8 cellular contexts compared by ENCODE assay signal in the genomic region with DNA sequence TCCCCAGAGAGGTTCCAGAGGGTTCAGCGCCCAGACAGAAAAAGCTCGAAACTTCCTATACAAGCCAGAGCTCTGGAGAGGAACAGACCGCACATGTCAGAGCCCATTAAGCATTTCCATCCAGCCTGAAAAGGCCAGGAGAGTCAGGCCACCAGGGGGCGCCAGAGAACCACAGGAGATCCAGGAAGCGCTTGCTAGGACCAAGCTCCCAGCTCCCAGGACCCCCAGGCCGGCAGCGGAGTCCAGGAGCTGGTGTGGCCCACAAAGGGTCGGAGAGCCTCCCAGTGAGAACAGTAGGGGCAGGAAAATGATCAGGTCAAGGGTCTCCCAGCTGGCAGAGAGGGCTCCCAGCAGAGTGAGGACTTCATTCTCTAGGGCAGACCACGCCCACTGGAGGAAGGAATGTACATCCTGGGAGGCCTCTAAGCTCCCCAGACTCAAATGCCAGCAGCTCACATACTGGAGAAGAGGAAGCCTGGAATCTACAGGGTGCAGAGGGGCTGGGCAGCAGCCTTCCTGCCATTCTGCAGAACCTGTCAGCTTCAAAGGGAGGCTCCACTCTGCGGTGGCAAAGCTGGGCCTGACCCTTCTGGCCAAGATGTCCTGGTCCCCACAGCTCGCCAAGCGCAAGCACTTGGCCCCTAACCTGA. TPM values are rescaled to one million over a fixed set of nuclear protein-coding genes. Genes with fewer than 3 reads are reported as not detected.
DNase-seq lines count a peak whose midpoint lies in the region; ATAC-seq and TF ChIP-seq lines count a peak whose summit lies in the region.

No MANE protein-coding gene starts in this region.

- peaks cover 12% of the 10 kb centered on the region for H3K4me1 ChIP-seq in hepatocyte (ENCODE audit: insufficient read depth)
- H3K4me1 ChIP-seq in aorta (ENCODE audit: control insufficient read depth in 1 of 2, insufficient read depth in 2 of 2, low read length in 2 of 2) = no peaks in the 10 kb centered on the region

- peak overlapping the region; percentile 84 for H3K27ac Mint-ChIP-seq in T-helper 2 cell treated with Interferon-gamma antibody and Interleukin-4, amounts not matched to agents 5 μg/mL and 100 μg/mL, for 36 hours

- intact Hi-C loops in aorta (cut with DNase I) = loop anchor here (2.0 kb wide), 1 partner anchor 244 kb away; no protein-coding TSS in a partner anchor

- peak; percentile 100 for TF ChIP-seq CTCF in hepatocyte (IDR thresholded peaks at IDR 0.05; ENCODE audit: poor library complexity)

- H2AFZ ChIP-seq in hepatocyte = peak overlapping the region; percentile 58

- WGBS in hepatocyte (ENCODE audit: low lambda C conversion rate, missing lambda C conversion rate) = 29% methylated on average over 12 of the region's 12 CpGs
- WGBS in aorta, 2 donors = 24 to 25% methylated on average over 12 of the region's 12 CpGs

- no peaks in the 10 kb centered on the region for H3K9me3 ChIP-seq in hepatocyte (ENCODE audit: low read depth)
- no peaks in the 10 kb centered on the region for H3K9me3 ChIP-seq in aorta (ENCODE audit: control insufficient read depth, low read length)

- peak overlapping the region; percentile 39 for H3K4me3 Mint-ChIP-seq in T-helper 2 cell treated with Interferon-gamma antibody and Interleukin-4, amounts not matched to agents 5 μg/mL and 100 μg/mL, for 36 hours

- peak; percentile 87 for ATAC-seq in aorta (ENCODE audit: low FRiP score)

- H3K4me1 Mint-ChIP-seq in T-helper 2 cell treated with Interferon-gamma antibody and Interleukin-4, amounts not matched to agents 5 μg/mL and 100 μg/mL, for 36 hours (ENCODE audit: low read depth) = peaks cover 9% of the 10 kb centered on the region

- peaks cover 4% of the 10 kb centered on the region for H3K27me3 Mint-ChIP-seq in T-helper 2 cell treated with Interferon-gamma antibody and Interleukin-4, amounts not matched to agents 5 μg/mL and 100 μg/mL, for 36 hours (ENCODE audit: low read depth)

- no peaks in the 10 kb centered on the region for H3K9me3 Mint-ChIP-seq in T-helper 2 cell treated with Interferon-gamma antibody and Interleukin-4, amounts not matched to agents 5 μg/mL and 100 μg/mL, for 36 hours

- H3K36me3 Mint-ChIP-seq in T-helper 2 cell treated with Interferon-gamma antibody and Interleukin-4, amounts not matched to agents 5 μg/mL and 100 μg/mL, for 36 hours (ENCODE audit: low read depth) = no peaks in the 10 kb centered on the region

- H3K79me2 ChIP-seq in hepatocyte = no peaks in the 10 kb centered on the region

- DNase-seq in SIG-M5 treated with dmso at 0.1 percent for 504 hours (lab: John Stamatoyannopoulos, UW; ENCODE audit: unreplicated experiment) (peak; percentile 67), SIG-M5 (lab: John Stamatoyannopoulos, UW) (no peak), NCI-H1930 (lab: John Stamatoyannopoulos, UW) (peak; percentile 72 to 85), anterior cingulate cortex (lab: John Stamatoyannopoulos, UW) (peak in 57 of 58 donors; percentile 25 to 98 (median 77)), hepatocyte (ENCODE audit: low spot score) (peak; percentile 95), retina (peak; percentile 97), aorta (peak; percentile 95 to 99)
- peak; percentile 83 for DNase-seq in T-helper 2 cell treated with Interferon-gamma antibody and Interleukin-4, amounts not matched to agents 5 μg/mL and 100 μg/mL, for 36 hours (ENCODE audit: low spot score)

- H3K36me3 ChIP-seq in hepatocyte (replicated peaks; ENCODE audit: insufficient read depth, low read depth) = no peaks in the 10 kb centered on the region
- peaks cover 0 to 2% of the 10 kb centered on the region in 2 donors for H3K36me3 ChIP-seq in aorta (ENCODE audit: control insufficient read depth in 1 of 2, insufficient read depth in 2 of 2, low read length in 1 of 2)

- peak overlapping the region; percentile 53 for H3K27ac ChIP-seq in hepatocyte
- no peak overlapping the region for H3K27ac ChIP-seq in aorta (ENCODE audit: low read depth in 1 of 2, low read length in 2 of 2)

- peak overlapping the region; percentile 70 for H3K4me2 ChIP-seq in hepatocyte

- no peaks in the 10 kb centered on the region for H3K27me3 ChIP-seq in hepatocyte
- no peaks in the 10 kb centered on the region for H3K27me3 ChIP-seq in aorta (ENCODE audit: control insufficient read depth in 1 of 2, insufficient read depth in 2 of 2, low read length in 1 of 2)

- no peaks in the 10 kb centered on the region for H4K20me1 ChIP-seq in hepatocyte (ENCODE audit: insufficient read depth, poor library complexity, severe bottlenecking)

- no peaks in the 10 kb centered on the region for H3K9me2 ChIP-seq in hepatocyte (replicated peaks; ENCODE audit: insufficient read depth)

- no peak overlapping the region for H3K4me3 ChIP-seq in hepatocyte
- no peak overlapping the region for H3K4me3 ChIP-seq in aorta (ENCODE audit: low read length in 2 of 2)

RNA-seq across cellular contexts. Expression of gene MEI1, which starts 2.1 kb away (rescaled TPM):
- total RNA-seq in hepatocyte = not detected in 2 replicates
- polyA plus RNA-seq in hepatocyte = 0.18 and 2.4 TPM in 2 replicates
- total RNA-seq in aorta = 1 to 10 TPM; 1.4 to 2.0 TPM
- under 1 TPM in 1 of 2 donors, not detected in 1; 0.49 TPM for polyA plus RNA-seq in aorta

RNA-seq across cellular contexts. Expression of gene SNU13, which starts 8.6 kb away (rescaled TPM):
- total RNA-seq in hepatocyte = 119 and 144 TPM in 2 replicates
- polyA plus RNA-seq in hepatocyte = 240 and 245 TPM in 2 replicates
- total RNA-seq in aorta = 10 to 100 TPM; 82.8 to 84.8 TPM
- 100 to 1,000 TPM in 1 of 2 donors, 10 to 100 TPM in 1; 99.8 to 105 TPM for polyA plus RNA-seq in aorta
